In genomic region chr15:74461847-74462511, GRCh38 we compare ENCODE assay signal across 8 cellular contexts. TPM values are rescaled to one million over a fixed set of nuclear protein-coding genes. Genes with fewer than 3 reads are reported as not detected.
DNase-seq lines count a peak whose midpoint lies in the region; ATAC-seq, FAIRE-seq and TF ChIP-seq lines count a peak whose summit lies in the region.

No MANE protein-coding gene starts in this region.

- DNase-seq in BJ (ENCODE audit: low read depth) (no peak), K562 (ENCODE audit: extremely low read depth in 1 of 4, low spot score in 3 of 4) (peak in 2 of 4 experiments; percentile 23), NCI-H128 (lab: John Stamatoyannopoulos, UW; ENCODE audit: unreplicated experiment) (no peak), nucleus accumbens (lab: John Stamatoyannopoulos, UW) (no peak), NCI-H774 (lab: John Stamatoyannopoulos, UW) (no peak)

- no peaks in the 10 kb centered on the region for H3K9me1 ChIP-seq in K562 (ENCODE audit: control insufficient read depth, insufficient read depth, low read length)

- no peaks in the 10 kb centered on the region; the same call in 1 of the 2 replicates for H3K9me3 ChIP-seq in HUES64 (ENCODE audit: insufficient read depth, low read depth, low read length)
- H3K9me3 ChIP-seq in K562 (replicated peaks; ENCODE audit: control insufficient read depth, insufficient read depth, low read depth, low read length), result no peaks in the 10 kb centered on the region
- H3K9me3 ChIP-seq in mucosa of rectum (ENCODE audit: control insufficient read depth in 2 of 2, low read length in 2 of 2), result no peaks in the 10 kb centered on the region

- H3K27ac ChIP-seq in HUES64 (ENCODE audit: low read depth, low read length) (peak overlapping the region; percentile 91), K562 (ENCODE audit: extremely low read depth, low read depth, low read length) (peak overlapping the region; percentile 91), mucosa of rectum (ENCODE audit: low read depth in 2 of 2, low read length in 2 of 2) (no peak overlapping the region)

- intact Hi-C loops in K562 (cut with micrococcal nuclease), result loop anchor here (5.0 kb wide), 2 partner anchors 80 to 150 kb away; partner anchors contain the start of gene ARID3B

- no peak for TF ChIP-seq RAD21 in K562 (CRISPR knock-in tag; conservative IDR thresholded peaks at IDR 0.05 in 1 of 2, IDR thresholded peaks at IDR 0.05 in 1 of 2)

- H3K9ac ChIP-seq in HUES64 (ENCODE audit: low read depth, low read length) (peak overlapping the region; percentile 89), K562 (ENCODE audit: insufficient read depth in 1 of 2, low read depth in 2 of 2, low read length in 2 of 2) (peak overlapping the region; percentile 86 to 91), mucosa of rectum (ENCODE audit: low read depth in 1 of 2, low read length in 2 of 2) (peak overlapping the region; percentile 87 to 94)

- 31% methylated on average over 8 of the region's 8 CpGs for whole genome bisulfite sequencing in HUES64
- 1% methylated on average over 8 of the region's 8 CpGs for WGBS in K562 (ENCODE audit: insufficient coverage, low coverage, missing lambda C conversion rate)

- FAIRE-seq in K562 (lab: Jason Lieb, UNC), result peak; percentile 32

- POLR2A ChIA-PET in BJ (lab: Charles Lee) (no interaction called here), K562 (lab: Yijun Ruan, JAX) (interaction anchor here (0.7 to 1.9 kb wide), 12 partner anchors 9 to 1762 kb away, joined by 3 to 10 read pairs (median 6); partner anchors contain the start of gene ARID3B)

- H4K20me1 ChIP-seq in K562 (replicated peaks; ENCODE audit: control insufficient read depth, insufficient read depth, low read length), result peaks cover 4% of the 10 kb centered on the region; the same call in 1 of the 2 replicates

- H3K79me2 ChIP-seq in K562 (ENCODE audit: control insufficient read depth, insufficient read depth, low read length), result peaks cover 44% of the 10 kb centered on the region

- CTCF ChIA-PET in BJ (lab: Yijun Ruan, JAX) (interaction anchor here (0.6 to 1.8 kb wide), 8 partner anchors 27 to 309 kb away, joined by 3 to 6 read pairs (median 4); no protein-coding TSS in a partner anchor), K562 (lab: Yijun Ruan, JAX; ENCODE audit: low intra/inter-chr PET ratio) (no interaction called here)

- peaks cover 9% of the 10 kb centered on the region; the same call in 1 of the 2 replicates for H3K4me1 ChIP-seq in HUES64 (ENCODE audit: insufficient read depth, low read length)
- H3K4me1 ChIP-seq in K562 (replicated peaks in 1 of 2; ENCODE audit: control insufficient read depth in 2 of 2, insufficient read depth in 2 of 2, low read length in 2 of 2), result peaks cover 16% of the 10 kb centered on the region in 2 experiments; a peak in 4 of 5 replicates
- peaks cover 6 to 10% of the 10 kb centered on the region in 2 donors for H3K4me1 ChIP-seq in mucosa of rectum (ENCODE audit: control insufficient read depth in 2 of 2, insufficient read depth in 2 of 2, low read length in 2 of 2)

- peak overlapping the region; percentile 95 for H2AFZ ChIP-seq in K562 (ENCODE audit: low read depth, low read length)

- in situ Hi-C loops in K562 (cut with MboI), result no loop called here

- H3K27me3 ChIP-seq in BJ (ENCODE audit: control insufficient read depth, insufficient read depth, low read length) (no peaks in the 10 kb centered on the region), HUES64 (ENCODE audit: insufficient read depth, low read length) (no peaks in the 10 kb centered on the region), K562 (ENCODE audit: control insufficient read depth in 2 of 2, insufficient read depth in 2 of 2, low read length in 2 of 2) (no peaks in the 10 kb centered on the region), mucosa of rectum (ENCODE audit: control insufficient read depth in 2 of 2, insufficient read depth in 2 of 2, low read length in 2 of 2) (no peaks in the 10 kb centered on the region)

- TF ChIP-seq POLR2A in K562 (conservative IDR thresholded peaks at IDR 0.05), result no peak

- TF ChIP-seq CTCF in BJ (IDR thresholded peaks at IDR 0.05; ENCODE audit: insufficient read depth, low read depth, low read length) (no peak), K562 (IDR thresholded peaks at IDR 0.05 in 2 of 3, conservative IDR thresholded peaks at IDR 0.05 in 1 of 3; ENCODE audit: insufficient read depth in 2 of 3, low read depth in 1 of 3, low read length in 3 of 3) (no peak)

- H3K4me3 ChIP-seq in BJ (ENCODE audit: low read depth, low read length) (peak overlapping the region; percentile 79), HUES64 (ENCODE audit: low read length) (peak overlapping the region; percentile 95), K562 (peak overlapping the region; percentile 73), mucosa of rectum (ENCODE audit: low read length in 2 of 2) (peak overlapping the region; percentile 83)

- peak overlapping the region; percentile 100 for H3K4me2 ChIP-seq in K562 (ENCODE audit: insufficient read depth, low read length)

- no peak for TF ChIP-seq EP300 in K562 (IDR thresholded peaks at IDR 0.05; ENCODE audit: low read length)

- H3K36me3 ChIP-seq in BJ (ENCODE audit: control insufficient read depth, insufficient read depth, low read length) (no peaks in the 10 kb centered on the region), HUES64 (ENCODE audit: insufficient read depth, low read length) (peaks cover 20% of the 10 kb centered on the region), K562 (ENCODE audit: control insufficient read depth, insufficient read depth, low read length) (peaks cover 9% of the 10 kb centered on the region; the same call in 1 of the 3 replicates), mucosa of rectum (ENCODE audit: control insufficient read depth in 2 of 2, insufficient read depth in 2 of 2, low read length in 2 of 2) (no peaks in the 10 kb centered on the region)

- ATAC-seq in K562, result peak; percentile 31
- ATAC-seq in HG03108 (IDR thresholded peaks at IDR 0.05; ENCODE audit: unreplicated experiment), result no peak

- BruUV-seq in K562 (replicated peaks; lab: Mats Ljungman, UMichigan), result no TSS peak

TF ChIP-seq in K562, 482 proteins besides CTCF, POLR2A, EP300 and RAD21:
- TF ChIP-seq RFX5 (IDR thresholded peaks at IDR 0.05; ENCODE audit: low read depth, low read length) (no peak), RBM22 (IDR thresholded peaks at IDR 0.05; ENCODE audit: low read depth, low read length, poor library complexity, severe bottlenecking) (no peak), GTF2F1 (IDR thresholded peaks at IDR 0.05; ENCODE audit: low read depth, low read length) (no peak), RB1 (IDR thresholded peaks at IDR 0.05; ENCODE audit: low read depth) (0 out of 2 replicates have a peak, but pooled peaks have one; percentile 7)
TF ChIP-seq in K562: peak in this region for 1.

RNA-seq across cellular contexts. Expression of gene UBL7, which starts 1.0 kb away (rescaled TPM):
- polyA plus RNA-seq in BJ (2011; rRNA removed) (69.4 and 87.3 TPM in 2 replicates), K562 (2011; rRNA removed) (63.4 and 64.7 TPM in 2 replicates), K562 (2014; fragmentation: Illumina TruSeq; extraction: Trizol) (52.8 and 65.0 TPM in 2 replicates), K562 (2014; fragmentation: Nextera tagmentation; extraction: Ambion mirVana) (10 to 100 TPM; 19.2 to 44.9 TPM), K562 (2014; rRNA removed) (47.8 and 70.3 TPM in 2 replicates)
- 43.8 and 81.0 TPM in 2 replicates for polyA minus RNA-seq in BJ (2011; rRNA and poly(A)+ RNA removed)
- polyA plus RNA-seq in HUES64 (2013, experiment 1 of 2), result 49.9 TPM
- 54.5 TPM for polyA plus RNA-seq in HUES64 (2013, experiment 2 of 2)
- 9.1 and 12.8 TPM in 2 replicates for total RNA-seq in K562 (2011; cell fraction: chromatin; rRNA removed; ENCODE audit: low replicate concordance)
- 12.8 and 16.2 TPM in 2 replicates for total RNA-seq in K562 (2011; cell fraction: nucleolus; rRNA removed)
- 10.7 and 15.0 TPM in 2 replicates for total RNA-seq in K562 (2011; cell fraction: nucleoplasm; rRNA removed)
- total RNA-seq in K562 (2014; rRNA removed) (36.6 and 79.6 TPM in 2 replicates), K562 (2014; rRNA removed; fragmentation: Illumina TruSeq; extraction: Trizol) (26.2 and 29.3 TPM in 2 replicates), K562 (2015; rRNA removed; fragmentation: Illumina TruSeq; extraction: Trizol) (31.1 and 32.4 TPM in 2 replicates), K562 (2021) (51.7 and 65.5 TPM in 2 replicates)
- polyA plus RNA-seq in K562 (2011; cell fraction: cytosol; rRNA removed), result 107 and 180 TPM in 2 replicates
- 29.7 and 35.7 TPM in 2 replicates for polyA plus RNA-seq in K562 (2011; cell fraction: nucleus; rRNA removed)
- polyA plus RNA-seq in K562 (2012), result 41.6 and 62.1 TPM in 2 replicates
- polyA minus RNA-seq in K562 (2011; rRNA and poly(A)+ RNA removed), result 40.5 and 52.2 TPM in 2 replicates
- polyA minus RNA-seq in K562 (2011; cell fraction: cytosol; rRNA and poly(A)+ RNA removed), result 40.3 and 40.8 TPM in 2 replicates
- polyA minus RNA-seq in K562 (2011; cell fraction: nucleus; rRNA and poly(A)+ RNA removed), result 8.6 and 10.9 TPM in 2 replicates

RNA-seq across cellular contexts. Expression of gene SEMA7A, which starts 28.2 kb away (rescaled TPM):
- polyA plus RNA-seq in BJ (2011; rRNA removed) (14.1 and 22.7 TPM in 2 replicates), K562 (2011; rRNA removed) (8.2 and 12.8 TPM in 2 replicates), K562 (2014; fragmentation: Illumina TruSeq; extraction: Trizol) (6.4 and 6.8 TPM in 2 replicates), K562 (2014; fragmentation: Nextera tagmentation; extraction: Ambion mirVana) (under 1 TPM in 1 of 2 experiments, not detected in 1; 0.04 TPM), K562 (2014; rRNA removed) (3.6 and 7.2 TPM in 2 replicates)
- polyA minus RNA-seq in BJ (2011; rRNA and poly(A)+ RNA removed), result 11.6 and 21.5 TPM in 2 replicates
- polyA plus RNA-seq in HUES64 (2013, experiment 1 of 2), result 11.3 TPM
- polyA plus RNA-seq in HUES64 (2013, experiment 2 of 2), result 16.9 TPM
- total RNA-seq in K562 (2011; cell fraction: chromatin; rRNA removed; ENCODE audit: low replicate concordance), result 17.2 and 52.5 TPM in 2 replicates
- total RNA-seq in K562 (2011; cell fraction: nucleolus; rRNA removed), result 48.0 and 55.7 TPM in 2 replicates
- 32.8 and 33.4 TPM in 2 replicates for total RNA-seq in K562 (2011; cell fraction: nucleoplasm; rRNA removed)
- total RNA-seq in K562 (2014; rRNA removed) (4.8 and 5.7 TPM in 2 replicates), K562 (2014; rRNA removed; fragmentation: Illumina TruSeq; extraction: Trizol) (1.7 and 3.3 TPM in 2 replicates), K562 (2015; rRNA removed; fragmentation: Illumina TruSeq; extraction: Trizol) (6.1 and 6.6 TPM in 2 replicates), K562 (2021) (6.2 and 6.8 TPM in 2 replicates)
- 15.1 and 15.7 TPM in 2 replicates for polyA plus RNA-seq in K562 (2011; cell fraction: cytosol; rRNA removed)
- polyA plus RNA-seq in K562 (2011; cell fraction: nucleus; rRNA removed), result 24.4 and 28.1 TPM in 2 replicates
- 12.7 and 16.6 TPM in 2 replicates for polyA plus RNA-seq in K562 (2012)
- 7.0 and 9.6 TPM in 2 replicates for polyA minus RNA-seq in K562 (2011; rRNA and poly(A)+ RNA removed)
- 8.2 and 10.7 TPM in 2 replicates for polyA minus RNA-seq in K562 (2011; cell fraction: cytosol; rRNA and poly(A)+ RNA removed)
- 8.9 and 13.2 TPM in 2 replicates for polyA minus RNA-seq in K562 (2011; cell fraction: nucleus; rRNA and poly(A)+ RNA removed)

Comparison
In these comparisons a context has a peak if more than half of its experiments do, and no peak if none do; other contexts are left out.
1. H3K27ac ChIP-seq: peak in HUES64 (single experiment) and K562 (single experiment); none in mucosa of rectum (0 of 2).
2. Peak in every context shown above with its lines, with median percentiles within 50 percentile points of each other: H3K4me3 ChIP-seq and H3K9ac ChIP-seq.